1 cellular context compared by ENCODE assay signal in genomic region chr12:31959051-31959700, GRCh38.
TF ChIP-seq lines count a peak whose summit lies in the region.

RESF1 (plus strand) TSS chr12:31959415; CDS start chr12:31980956, 21,541 bp downstream.

TF ChIP-seq in K562, 482 proteins besides CTCF, POLR2A, EP300 and RAD21 (continued from another document):
- TF ChIP-seq MNT (conservative IDR thresholded peaks at IDR 0.05) (peak in 1 of 2 experiments; percentile 71; a peak in 3 of 4 replicates), SRF (CRISPR knock-in tag; IDR thresholded peaks at IDR 0.05) (0 out of 4 replicates have a peak, but pooled peaks of 1 of the 2 experiments have one; percentile 18), GATAD2B (IDR thresholded peaks at IDR 0.05; ENCODE audit: borderline replicate concordance) (peak; percentile 24), ZC3H4 (CRISPR knock-in tag; IDR thresholded peaks at IDR 0.05; ENCODE audit: borderline replicate concordance) (no peak), UBTF (IDR thresholded peaks at IDR 0.05; ENCODE audit: borderline replicate concordance in 1 of 2, low read depth in 2 of 2, low read length in 2 of 2) (peak in 1 of 2 experiments; percentile 90; a peak in 3 of 4 replicates), PHF8 (IDR thresholded peaks at IDR 0.05; ENCODE audit: borderline replicate concordance, low read length) (peak; percentile 65; the same call in 1 of the 2 replicates), DPF2 (IDR thresholded peaks at IDR 0.05) (peak; percentile 76), POLR2AphosphoS5 (IDR thresholded peaks at IDR 0.05; ENCODE audit: control insufficient read depth, insufficient read depth, low read depth, low read length) (peak; percentile 55; the same call in 1 of the 2 replicates), ZNF444 (CRISPR knock-in tag; IDR thresholded peaks at IDR 0.05) (no peak), OTX1 (CRISPR knock-in tag; IDR thresholded peaks at IDR 0.05) (no peak), SMARCC2 (IDR thresholded peaks at IDR 0.05; ENCODE audit: low read depth) (0 out of 2 replicates have a peak, but pooled peaks have one; percentile 29), ESRRB (CRISPR knock-in tag; IDR thresholded peaks at IDR 0.05; ENCODE audit: borderline replicate concordance) (no peak), TAF7 (tag; IDR thresholded peaks at IDR 0.05) (peak; percentile 33; the same call in 1 of the 2 replicates), EGR1 (conservative IDR thresholded peaks at IDR 0.05) (0 out of 2 replicates have a peak, but pooled peaks have one; percentile 4), CTBP1 (IDR thresholded peaks at IDR 0.05; ENCODE audit: borderline replicate concordance) (peak; percentile 92), MAZ (CRISPR knock-in tag; conservative IDR thresholded peaks at IDR 0.05 in 1 of 2, IDR thresholded peaks at IDR 0.05 in 1 of 2) (peak; percentile 61 to 85), MTF1 (CRISPR knock-in tag; IDR thresholded peaks at IDR 0.05; ENCODE audit: borderline replicate concordance) (no peak), NFE2 (IDR thresholded peaks at IDR 0.05; ENCODE audit: low read depth) (peak; percentile 85)
